18 cellular contexts compared by ENCODE assay signal in genomic region chr18:9055626-9056025, GRCh38. TPM values are rescaled to one million over a fixed set of nuclear protein-coding genes. Genes with fewer than 3 reads are reported as not detected.
DNase-seq lines count a peak whose midpoint lies in the region; ATAC-seq and TF ChIP-seq lines count a peak whose summit lies in the region.
"Had no signal": no experiment of that assay in that cellular context is flagged by ENCODE, and none has a peak within 500 bp of the region (broad histone marks: within the 10 kb centered on the region; RNA-seq: fewer than 3 reads in every experiment).

No MANE protein-coding gene starts in this region.

- no peaks in the 10 kb centered on the region for H3K36me3 Mint-ChIP-seq in T-helper 17 cell (ENCODE audit: low read depth)
- peaks cover 4% of the 10 kb centered on the region for H3K36me3 Mint-ChIP-seq in natural killer cell treated with Interleukin-12 subunit alpha and Interleukin-12 subunit beta and Interleukin-15 and Interleukin-18, amount 100 ng/mL, for 72 hours
- no peaks in the 10 kb centered on the region for H3K36me3 Mint-ChIP-seq in T-helper 2 cell treated with Interferon-gamma antibody and Interleukin-4, amounts not matched to agents 5 μg/mL and 100 μg/mL, for 36 hours (ENCODE audit: low read depth)
- H3K36me3 Mint-ChIP-seq: CD8-positive, alpha-beta T cell had no signal

- H4K20me1 ChIP-seq in HCT116 (ENCODE audit: insufficient read depth) = no peaks in the 10 kb centered on the region

- peaks cover 4% of the 10 kb centered on the region for H3K9me3 Mint-ChIP-seq in natural killer cell treated with Interleukin-12 subunit alpha and Interleukin-12 subunit beta and Interleukin-15 and Interleukin-18, amount 100 ng/mL, for 72 hours
- peaks cover 23% of the 10 kb centered on the region for H3K9me3 Mint-ChIP-seq in T-helper 2 cell treated with Interferon-gamma antibody and Interleukin-4, amounts not matched to agents 5 μg/mL and 100 μg/mL, for 36 hours
- H3K9me3 Mint-ChIP-seq: central memory CD8-positive, alpha-beta T cell had no signal

- H3K27ac Mint-ChIP-seq in T-helper 17 cell = peak overlapping the region; percentile 74
- H3K27ac Mint-ChIP-seq in natural killer cell treated with Interleukin-12 subunit alpha and Interleukin-12 subunit beta and Interleukin-15 and Interleukin-18, amount 100 ng/mL, for 72 hours = no peak overlapping the region
- H3K27ac Mint-ChIP-seq in T-helper 2 cell treated with Interferon-gamma antibody and Interleukin-4, amounts not matched to agents 5 μg/mL and 100 μg/mL, for 36 hours = no peak overlapping the region
- H3K27ac Mint-ChIP-seq: activated CD4-positive, alpha-beta T cell treated with anti-CD3 and anti-CD28 coated beads, Interleukin-2, amount 10 ng/mL, durations not matched to agents 7 days and 5 days; CD8-positive, alpha-beta T cell had no signal

- no peak overlapping the region for H3K9ac ChIP-seq in HCT116 (ENCODE audit: low read length)

- H3K9me3 ChIP-seq in HCT116 (ENCODE audit: control insufficient read depth in 1 of 2, insufficient read depth in 1 of 2, low read depth in 1 of 2, low read length in 2 of 2) = peaks cover 0 to 5% of the 10 kb centered on the region in 2 experiments; a peak in 1 of 4 replicates
- no peaks in the 10 kb centered on the region for H3K9me3 ChIP-seq in T-helper 17 cell (ENCODE audit: control insufficient read depth, low read length, poor library complexity, severe bottlenecking)
- H3K9me3 ChIP-seq in esophagus squamous epithelium = peaks cover 0 to 18% (median 6%) of the 10 kb centered on the region in 3 donors
- H3K9me3 ChIP-seq: uterus had no signal

- intact Hi-C loops in HCT116 (cut with micrococcal nuclease) (loop anchor here (5.0 to 10.0 kb wide), 2 partner anchors 358 to 401 kb away; no protein-coding TSS in a partner anchor), esophagus squamous epithelium (cut with DNase I) (no loop called here), posterior vena cava (cut with DNase I) (loop anchor here in 1 of 2 donors (10.0 kb wide), 1 partner anchor 361 kb away; no protein-coding TSS in a partner anchor)

- CTCF ChIA-PET in HCT116 (lab: Charles Lee) = interaction anchor here (2.1 kb wide), 1 partner anchor 173 kb away, joined by 4 read pairs; no protein-coding TSS in a partner anchor

- no peak overlapping the region for H3K4me3 ChIP-seq in HCT116 (replicated peaks in 1 of 2; ENCODE audit: low read depth in 1 of 2, low read length in 2 of 2)
- no peak overlapping the region for H3K4me3 ChIP-seq in esophagus squamous epithelium
- H3K4me3 ChIP-seq: uterus had no signal

- H3K79me2 ChIP-seq in HCT116 (ENCODE audit: insufficient read depth, low read length) = no peaks in the 10 kb centered on the region

- no peak for TF ChIP-seq CTCF in HCT116 (IDR thresholded peaks at IDR 0.05 in 2 of 3, conservative IDR thresholded peaks at IDR 0.05 in 1 of 3; ENCODE audit: borderline replicate concordance in 1 of 3, insufficient read depth in 1 of 3, low read depth in 2 of 3, low read length in 2 of 3)
- TF ChIP-seq CTCF in esophagus squamous epithelium (IDR thresholded peaks at IDR 0.05) = no peak

- POLR2A ChIA-PET in HCT116 (lab: Charles Lee) = interaction anchor here (0.7 kb wide), 1 partner anchor 40 kb away, joined by 3 read pairs; no protein-coding TSS in a partner anchor

- no peak for TF ChIP-seq RAD21 in HCT116 (IDR thresholded peaks at IDR 0.05; ENCODE audit: low read depth)

- peak overlapping the region; percentile 92 for H2AFZ ChIP-seq in HCT116 (ENCODE audit: low read depth, low read length, poor library complexity, severe bottlenecking)

- H3K4me1 Mint-ChIP-seq in T-helper 17 cell = no peaks in the 10 kb centered on the region
- no peaks in the 10 kb centered on the region for H3K4me1 Mint-ChIP-seq in natural killer cell treated with Interleukin-12 subunit alpha and Interleukin-12 subunit beta and Interleukin-15 and Interleukin-18, amount 100 ng/mL, for 72 hours (ENCODE audit: low read depth in 2 of 2)
- H3K4me1 Mint-ChIP-seq in T-helper 2 cell treated with Interferon-gamma antibody and Interleukin-4, amounts not matched to agents 5 μg/mL and 100 μg/mL, for 36 hours (ENCODE audit: low read depth) = peaks cover 2% of the 10 kb centered on the region
- H3K4me1 Mint-ChIP-seq: central memory CD8-positive, alpha-beta T cell had no signal

- no peak for ATAC-seq in HCT116
- no peak for ATAC-seq in T-helper 17 cell
- ATAC-seq in HG02571 (IDR thresholded peaks at IDR 0.05; ENCODE audit: unreplicated experiment) = no peak
- no peak for ATAC-seq in natural killer cell treated with Interleukin-12 subunit alpha and Interleukin-12 subunit beta and Interleukin-15 and Interleukin-18, amount 100 ng/mL, for 72 hours
- ATAC-seq: CD8-positive, alpha-beta T cell had no signal

- H3K27ac ChIP-seq in HCT116 (ENCODE audit: low read depth, low read length) (no peak overlapping the region), esophagus squamous epithelium (peak overlapping the region in 3 of 4 donors; percentile 39 to 75 (median 66))

- DNase-seq in HCT116 (ENCODE audit: low read depth, low spot score) (no peak), T-helper 17 cell (no peak), esophagus squamous epithelium (lab: John Stamatoyannopoulos, UW) (no peak), renal cortical epithelial cell (ENCODE audit: low read depth) (peak; percentile 59), posterior vena cava (ENCODE audit: low spot score) (no peak)
- no peak for DNase-seq in natural killer cell treated with Interleukin-12 subunit alpha and Interleukin-12 subunit beta and Interleukin-15 and Interleukin-18, amount 100 ng/mL, for 72 hours (ENCODE audit: low spot score)
- no peak for DNase-seq in T-helper 2 cell treated with Interferon-gamma antibody and Interleukin-4, amounts not matched to agents 5 μg/mL and 100 μg/mL, for 36 hours (ENCODE audit: low spot score)
- DNase-seq: activated CD4-positive, alpha-beta T cell treated with anti-CD3 and anti-CD28 coated beads, Interleukin-2, amount 10 ng/mL, durations not matched to agents 7 days and 5 days; amygdala; CD8-positive, alpha-beta T cell; effector CD4-positive, alpha-beta T cell; hypothalamus; NCI-H1694; right cardiac atrium; stimulated activated CD4-positive, alpha-beta T cell treated with anti-CD3 and anti-CD28 coated beads, Interleukin-2, amount 100 ng/mL, for 24 hours; uterus had no signal

- 36 to 45% methylated on average over 1 of the region's 1 CpG for WGBS in esophagus squamous epithelium, 2 donors

- RAD21 ChIA-PET in HCT116 (lab: Charles Lee; ENCODE audit: low non-redundant PET in 1 of 2, low total read pairs in 2 of 2, uncharacterized antibody in 2 of 2, unreplicated experiment in 2 of 2) = no interaction called here

- no peak for TF ChIP-seq POLR2A in HCT116 (IDR thresholded peaks at IDR 0.05; ENCODE audit: borderline replicate concordance, extremely low read depth, insufficient read depth, insufficient read length)
- no peak for TF ChIP-seq POLR2A in esophagus squamous epithelium (IDR thresholded peaks at IDR 0.05)

- H3K36me3 ChIP-seq in HCT116 (ENCODE audit: control insufficient read depth in 1 of 2, insufficient read depth in 2 of 2, low read length in 2 of 2) (no peaks in the 10 kb centered on the region), esophagus squamous epithelium (no peaks in the 10 kb centered on the region)
- H3K36me3 ChIP-seq: uterus had no signal

- H3K27me3 Mint-ChIP-seq in T-helper 17 cell = no peaks in the 10 kb centered on the region
- peaks cover 2 to 13% of the 10 kb centered on the region in 2 donors for H3K27me3 Mint-ChIP-seq in natural killer cell treated with Interleukin-12 subunit alpha and Interleukin-12 subunit beta and Interleukin-15 and Interleukin-18, amount 100 ng/mL, for 72 hours
- no peaks in the 10 kb centered on the region for H3K27me3 Mint-ChIP-seq in T-helper 2 cell treated with Interferon-gamma antibody and Interleukin-4, amounts not matched to agents 5 μg/mL and 100 μg/mL, for 36 hours (ENCODE audit: low read depth)
- H3K27me3 Mint-ChIP-seq: central memory CD8-positive, alpha-beta T cell had no signal

- peak overlapping the region; percentile 44 for H3K4me2 ChIP-seq in HCT116 (ENCODE audit: low read length)

- H3K4me3 Mint-ChIP-seq in T-helper 17 cell = no peak overlapping the region
- H3K4me3 Mint-ChIP-seq in natural killer cell treated with Interleukin-12 subunit alpha and Interleukin-12 subunit beta and Interleukin-15 and Interleukin-18, amount 100 ng/mL, for 72 hours = no peak overlapping the region
- no peak overlapping the region for H3K4me3 Mint-ChIP-seq in T-helper 2 cell treated with Interferon-gamma antibody and Interleukin-4, amounts not matched to agents 5 μg/mL and 100 μg/mL, for 36 hours
- H3K4me3 Mint-ChIP-seq: activated CD4-positive, alpha-beta T cell treated with anti-CD3 and anti-CD28 coated beads, Interleukin-2, amount 10 ng/mL, durations not matched to agents 7 days and 5 days; CD8-positive, alpha-beta T cell; central memory CD8-positive, alpha-beta T cell had no signal

- no TSS peak for BruUV-seq in HCT116 (replicated peaks; lab: Mats Ljungman, UMichigan)

- no peaks in the 10 kb centered on the region for H3K9me2 ChIP-seq in HCT116 (ENCODE audit: insufficient read depth)

- H3K27me3 ChIP-seq in HCT116 (ENCODE audit: insufficient read depth, low read length) (no peaks in the 10 kb centered on the region), esophagus squamous epithelium (no peaks in the 10 kb centered on the region)
- H3K27me3 ChIP-seq: uterus had no signal

- H3K4me1 ChIP-seq in HCT116 (ENCODE audit: control insufficient read depth in 1 of 2, insufficient read depth in 2 of 2, low read length in 2 of 2) (peaks cover 5 to 14% of the 10 kb centered on the region in 2 experiments; a peak in 3 of 4 replicates), esophagus squamous epithelium (peaks cover 0 to 22% (median 7%) of the 10 kb centered on the region in 3 donors)
- H3K4me1 ChIP-seq: uterus had no signal

TF ChIP-seq in HCT116, 20 proteins besides CTCF, POLR2A, EP300 and RAD21 (continues in another document):
- TF ChIP-seq SP1 (IDR thresholded peaks at IDR 0.05; ENCODE audit: low read depth) (no peak), EGR1 (IDR thresholded peaks at IDR 0.05; ENCODE audit: low read depth) (no peak), ELF1 (IDR thresholded peaks at IDR 0.05; ENCODE audit: borderline replicate concordance, low read depth) (no peak), CEBPB (IDR thresholded peaks at IDR 0.05; ENCODE audit: low read depth) (no peak)

RNA-seq across cellular contexts. Expression of gene NDUFV2, which starts 46.9 kb away (rescaled TPM):
- total RNA-seq in HCT116 (2021; ENCODE audit: unreplicated experiment) (194 TPM), T-helper 17 cell (100 to 1,000 TPM; 222 to 231 TPM), esophagus squamous epithelium (100 to 1,000 TPM in 3 of 4 donors, 10 to 100 TPM in 1; 96.5 to 150 (median 110) TPM), renal cortical epithelial cell (114 and 133 TPM in 2 replicates), posterior vena cava (100 to 1,000 TPM; 117 to 151 TPM)
- 77.1 and 115 TPM in 2 replicates for polyA plus RNA-seq in HCT116 (2012)
- 100 to 1,000 TPM; 276 to 295 TPM for total RNA-seq in natural killer cell treated with Interleukin-12 subunit alpha and Interleukin-12 subunit beta and Interleukin-15 and Interleukin-18, amount 100 ng/mL, for 72 hours
